In genomic region chr17:57772774-57773173, GRCh38 we compare ENCODE assay signal across 17 cellular contexts. TPM values are rescaled to one million over a fixed set of nuclear protein-coding genes. Genes with fewer than 3 reads are reported as not detected.
DNase-seq lines count a peak whose midpoint lies in the region; ATAC-seq, FAIRE-seq and TF ChIP-seq lines count a peak whose summit lies in the region.
"Had no signal": no experiment of that assay in that cellular context is flagged by ENCODE, and none has a peak within 500 bp of the region (broad histone marks: within the 10 kb centered on the region; RNA-seq: fewer than 3 reads in every experiment).

No MANE protein-coding gene starts in this region.

- H3K27ac ChIP-seq in A673 (ENCODE audit: low read depth, low read length, poor library complexity, severe bottlenecking), result no peak overlapping the region
- no peak overlapping the region for H3K27ac ChIP-seq in DND-41 (ENCODE audit: low read length)
- no peak overlapping the region for H3K27ac ChIP-seq in H1 (ENCODE audit: low read depth, low read length)
- H3K27ac ChIP-seq in OCI-LY7 (ENCODE audit: low read depth, low read length, poor library complexity, severe bottlenecking), result no peak overlapping the region
- H3K27ac ChIP-seq: A549, HL-60 had no signal

- no peak overlapping the region for H3K4me2 ChIP-seq in DND-41 (ENCODE audit: insufficient read depth, low read length)
- H3K4me2 ChIP-seq in H1 (ENCODE audit: insufficient read depth in 1 of 2, low read depth in 2 of 2, low read length in 2 of 2), result no peak overlapping the region
- no peak overlapping the region for H3K4me2 ChIP-seq in OCI-LY7 (ENCODE audit: low read length)
- H3K4me2 ChIP-seq: A549 had no signal

- H3K4me1 ChIP-seq in A673 (ENCODE audit: insufficient read depth, low read length, poor library complexity, severe bottlenecking) (no peaks in the 10 kb centered on the region), DND-41 (ENCODE audit: insufficient read depth, low read length) (no peaks in the 10 kb centered on the region), H1 (replicated peaks in 1 of 4; ENCODE audit: control insufficient read depth in 3 of 4, insufficient read depth in 4 of 4, low read length in 3 of 4) (no peaks in the 10 kb centered on the region; a peak in 1 of 7 replicates), OCI-LY7 (ENCODE audit: insufficient read depth, low read length, poor library complexity, severe bottlenecking) (no peaks in the 10 kb centered on the region)
- H3K4me1 ChIP-seq: Caco-2 had no signal

- H3K9ac ChIP-seq in DND-41 (ENCODE audit: low read depth, low read length), result no peak overlapping the region
- H3K9ac ChIP-seq in H1 (replicated peaks in 1 of 4; ENCODE audit: extremely low read depth in 1 of 4, low read depth in 3 of 4, low read length in 3 of 4), result no peak overlapping the region

- H3K36me3 ChIP-seq in A673 (ENCODE audit: insufficient read depth, low read length, poor library complexity, severe bottlenecking), result no peaks in the 10 kb centered on the region
- H3K36me3 ChIP-seq in DND-41 (ENCODE audit: insufficient read depth, low read length), result no peaks in the 10 kb centered on the region
- no peaks in the 10 kb centered on the region for H3K36me3 ChIP-seq in H1 (ENCODE audit: control insufficient read depth in 2 of 4, insufficient read depth in 4 of 4, low read length in 3 of 4)
- no peaks in the 10 kb centered on the region for H3K36me3 ChIP-seq in OCI-LY7 (ENCODE audit: insufficient read depth, low read length)

- H4K91ac ChIP-seq in H1 (replicated peaks; ENCODE audit: insufficient read length, low read length), result no peak overlapping the region

- H3K4me3 ChIP-seq in A673 (ENCODE audit: low read depth, low read length, poor library complexity, severe bottlenecking), result no peak overlapping the region
- no peak overlapping the region for H3K4me3 ChIP-seq in DND-41 (ENCODE audit: low read depth in 1 of 2, low read length in 2 of 2)
- H3K4me3 ChIP-seq in NB4 (ENCODE audit: low read depth, low read length), result no peak overlapping the region
- no peak overlapping the region for H3K4me3 ChIP-seq in H1 (ENCODE audit: extremely low read depth in 1 of 4, insufficient read depth in 2 of 4, low read depth in 3 of 4, low read length in 4 of 4)
- no peak overlapping the region for H3K4me3 ChIP-seq in OCI-LY7 (ENCODE audit: low read depth, low read length, poor library complexity, severe bottlenecking)
- H3K4me3 ChIP-seq: A549 had no signal

- H3K56ac ChIP-seq in H1 (replicated peaks; ENCODE audit: insufficient read length, low read depth, low read length), result no peak overlapping the region

- H3K23me2 ChIP-seq in H1 (ENCODE audit: low read depth, low read length), result no peaks in the 10 kb centered on the region

- TF ChIP-seq EP300 in H1 (IDR thresholded peaks at IDR 0.05; ENCODE audit: borderline replicate concordance in 1 of 2, low read depth in 2 of 2, low read length in 2 of 2), result no peak

- no peak for DNase-seq in A673 (ENCODE audit: low spot score)
- no peak for DNase-seq in DND-41
- DNase-seq in NB4 (ENCODE audit: low read depth), result peak; percentile 15
- DNase-seq in H1 (ENCODE audit: low read depth in 1 of 2, low spot score in 2 of 2), result no peak
- no peak for DNase-seq in T-helper 9 cell
- DNase-seq in OCI-LY7 (ENCODE audit: low spot score), result no peak
- DNase-seq: Caco-2; CD4-positive, CD25-positive, alpha-beta regulatory T cell; DMS53; NCI-H1092 treated with DMSO at 0.1 percent for 48 hours; NCI-H510A treated with DMSO at 0.1 percent for 48 hours; SHP77 treated with DMSO at 0.1 percent for 48 hours had no signal

- POLR2A ChIA-PET in A673 (lab: Charles Lee; ENCODE audit: low non-redundant PET) (no interaction called here), H1 (lab: Charles Lee; ENCODE audit: partially characterized antibody) (no interaction called here), OCI-LY7 (lab: Charles Lee) (no interaction called here)

- no peak overlapping the region for H3K4ac ChIP-seq in H1 (replicated peaks; ENCODE audit: insufficient read length, low read depth, low read length)

- intact Hi-C loops in A673 (cut with micrococcal nuclease; ENCODE audit: unreplicated experiment), result no loop called here
- intact Hi-C loops in OCI-LY7 (cut with micrococcal nuclease; ENCODE audit: unreplicated experiment), result no loop called here

- no peak overlapping the region for H2AK5ac ChIP-seq in H1 (ENCODE audit: low read depth, low read length)

- no peak overlapping the region for H2BK20ac ChIP-seq in H1 (ENCODE audit: low read length)

- ATAC-seq in DND-41 (ENCODE audit: insufficient read depth, low read depth) (no peak), GM18867 (IDR thresholded peaks at IDR 0.05; ENCODE audit: unreplicated experiment) (no peak), GM18907 (IDR thresholded peaks at IDR 0.05; ENCODE audit: unreplicated experiment) (no peak)

- no peak overlapping the region for H3K23ac ChIP-seq in H1 (ENCODE audit: insufficient read length)

- H2BK12ac ChIP-seq in H1 (ENCODE audit: low read depth, low read length), result no peak overlapping the region

- TF ChIP-seq RAD21 in H1 (IDR thresholded peaks at IDR 0.05 in 1 of 2, conservative IDR thresholded peaks at IDR 0.05 in 1 of 2; ENCODE audit: low read depth in 2 of 2, low read length in 2 of 2), result peak; percentile 52 to 61

- H3K79me1 ChIP-seq in H1 (ENCODE audit: low read depth, low read length), result no peaks in the 10 kb centered on the region

- CTCF ChIA-PET in A673 (lab: Charles Lee) (no interaction called here), H1 (lab: Charles Lee; ENCODE audit: partially characterized antibody) (interaction anchor here (0.8 to 2.7 kb wide), 8 partner anchors 10 to 530 kb away, joined by 3 to 28 read pairs (median 4); no protein-coding TSS in a partner anchor), OCI-LY7 (lab: Charles Lee; ENCODE audit: unreplicated experiment) (no interaction called here)

- no peak overlapping the region for H2BK120ac ChIP-seq in H1 (replicated peaks; ENCODE audit: low read depth, low read length)

- H2BK15ac ChIP-seq in H1 (ENCODE audit: low read length), result no peak overlapping the region

- H3K79me2 ChIP-seq in DND-41 (ENCODE audit: insufficient read depth, low read length), result no peaks in the 10 kb centered on the region
- no peaks in the 10 kb centered on the region for H3K79me2 ChIP-seq in H1 (ENCODE audit: control insufficient read depth in 1 of 2, insufficient read depth in 2 of 2, low read length in 2 of 2)
- H3K79me2 ChIP-seq in OCI-LY7 (ENCODE audit: insufficient read depth, low read depth, low read length), result no peaks in the 10 kb centered on the region

- TF ChIP-seq CTCF in A673 (conservative IDR thresholded peaks at IDR 0.05; ENCODE audit: low read depth, low read length) (0 out of 2 replicates have a peak, but pooled peaks have one; percentile 22), DND-41 (IDR thresholded peaks at IDR 0.05; ENCODE audit: borderline replicate concordance, extremely low read depth, low read length, poor library complexity, severe bottlenecking) (peak; percentile 40), NB4 (IDR thresholded peaks at IDR 0.05; ENCODE audit: low read depth, low read length) (no peak), H1 (IDR thresholded peaks at IDR 0.05; ENCODE audit: control extremely low read depth in 1 of 3, insufficient read depth in 1 of 3, low read depth in 1 of 3, low read length in 3 of 3) (peak; percentile 16 to 41 (median 23); a peak in 3 of 4 replicates), OCI-LY7 (conservative IDR thresholded peaks at IDR 0.05; ENCODE audit: low read length) (no peak)

- BruUV-seq in A673 (replicated peaks; lab: Mats Ljungman, UMichigan) (no TSS peak), OCI-LY7 (replicated peaks; lab: Mats Ljungman, UMichigan) (no TSS peak)

- no peak overlapping the region for H4K5ac ChIP-seq in H1 (ENCODE audit: insufficient read length, low read depth, low read length)

- H3K18ac ChIP-seq in H1 (ENCODE audit: extremely low read depth, low read length), result no peak overlapping the region

- FAIRE-seq in H1 (lab: Jason Lieb, UNC), result no peak
- FAIRE-seq: A549, RCC 7860 had no signal

- H3K27me3 ChIP-seq in A673 (replicated peaks; ENCODE audit: insufficient read depth, low read depth, low read length, poor library complexity) (peaks cover 8% of the 10 kb centered on the region), DND-41 (ENCODE audit: insufficient read depth, low read length, poor library complexity) (no peaks in the 10 kb centered on the region), H1 (replicated peaks in 1 of 4; ENCODE audit: control insufficient read depth in 3 of 4, extremely low read depth in 1 of 4, insufficient read depth in 3 of 4, low read length in 3 of 4) (no peaks in the 10 kb centered on the region)

- TF ChIP-seq POLR2A in NB4 (IDR thresholded peaks at IDR 0.05; ENCODE audit: extremely low read depth, insufficient read length) (no peak), H1 (IDR thresholded peaks at IDR 0.05; ENCODE audit: control extremely low read depth in 1 of 2, low read depth in 2 of 2, low read length in 2 of 2) (no peak)

- H3K14ac ChIP-seq in H1 (ENCODE audit: insufficient read length), result no peak overlapping the region

- H4K20me1 ChIP-seq in DND-41 (ENCODE audit: insufficient read depth, low read length) (no peaks in the 10 kb centered on the region), H1 (replicated peaks in 1 of 2; ENCODE audit: control insufficient read depth in 1 of 2, insufficient read depth in 2 of 2, low read length in 2 of 2) (no peaks in the 10 kb centered on the region), OCI-LY7 (ENCODE audit: insufficient read depth, low read length) (no peaks in the 10 kb centered on the region)

- H2AFZ ChIP-seq in DND-41 (ENCODE audit: low read depth, low read length), result no peak overlapping the region
- no peak overlapping the region for H2AFZ ChIP-seq in H1 (ENCODE audit: low read length)
- no peak overlapping the region for H2AFZ ChIP-seq in OCI-LY7 (ENCODE audit: low read length)

- H4K8ac ChIP-seq in H1 (ENCODE audit: extremely low read depth, insufficient read depth, low read length), result no peak overlapping the region

- WGBS in H1 (ENCODE audit: extremely low coverage in 1 of 2, insufficient coverage in 1 of 2, insufficient read length in 1 of 2, insufficient replicate concordance in 2 of 2, low coverage in 1 of 2, low lambda C conversion rate in 2 of 2, missing lambda C conversion rate in 1 of 2), 2 experiments, result 90% methylated on average over 7 of the region's 7 CpGs; no CpG with 5 or more reads in 1 of the 2 experiments

- no peaks in the 10 kb centered on the region for H3K9me3 ChIP-seq in A673 (ENCODE audit: low read depth, low read length, poor library complexity, severe bottlenecking)
- no peaks in the 10 kb centered on the region for H3K9me3 ChIP-seq in DND-41 (ENCODE audit: insufficient read depth, low read length, severe bottlenecking)
- no peaks in the 10 kb centered on the region for H3K9me3 ChIP-seq in H1 (ENCODE audit: insufficient read depth in 2 of 2, low read depth in 1 of 2, low read length in 1 of 2)
- no peaks in the 10 kb centered on the region for H3K9me3 ChIP-seq in OCI-LY7 (ENCODE audit: low read length)
- H3K9me3 ChIP-seq: A549, Caco-2 had no signal

- H2BK5ac ChIP-seq in H1 (ENCODE audit: low read depth, low read length), result no peak overlapping the region

- H3K9me2 ChIP-seq in OCI-LY7 (ENCODE audit: insufficient read depth, low read length), result no peaks in the 10 kb centered on the region

RNA-seq across cellular contexts. Expression of gene CCDC182, which starts 27.7 kb away (rescaled TPM):
- total RNA-seq in A673 (2021) (not detected in 2 replicates), OCI-LY7 (2022) (not detected in 2 replicates)
- total RNA-seq in H1 (2021; fragmentation: NEBNext Ultra II Directional; extraction: Animal tissue kit (Norgen Biotek cat#: 25700)), result not detected in 2 replicates
- polyA plus RNA-seq in H1 (2011; rRNA removed), result not detected in 2 replicates
- not detected for polyA plus RNA-seq in H1 (2011; cell fraction: cytosol; rRNA removed)
- polyA plus RNA-seq in H1 (2011; cell fraction: nucleus; rRNA removed), result not detected
- not detected in 4 replicates for polyA plus RNA-seq in H1 (2012, experiment 1 of 2)
- polyA plus RNA-seq in H1 (2012, experiment 2 of 2), result not detected
- polyA plus RNA-seq in H1 (2013, experiment 1 of 2), result not detected
- not detected for polyA plus RNA-seq in H1 (2013, experiment 2 of 2)
- polyA minus RNA-seq in H1 (2011; rRNA and poly(A)+ RNA removed), result not detected in 2 replicates
- polyA minus RNA-seq in H1 (2011; cell fraction: cytosol; rRNA and poly(A)+ RNA removed), result not detected
- polyA minus RNA-seq in H1 (2011; cell fraction: nucleus; rRNA and poly(A)+ RNA removed), result not detected
- not detected in 2 replicates for total RNA-seq in OCI-LY7 (2014; rRNA removed; shearing (Covaris generic))
- total RNA-seq: Caco-2; CD4-positive, CD25-positive, alpha-beta regulatory T cell had no signal
- polyA plus RNA-seq: A549; CD4-positive, CD25-positive, alpha-beta regulatory T cell had no signal

Comparison
In these comparisons a context has a peak if more than half of its experiments do, and no peak if none do; other contexts are left out.
1. CTCF ChIP-seq: peak in A673 (single experiment), DND-41 (single experiment) and H1 (3 of 3); none in NB4 (single experiment) and OCI-LY7 (single experiment).